7 cellular contexts compared by ENCODE assay signal in the genomic region with DNA sequence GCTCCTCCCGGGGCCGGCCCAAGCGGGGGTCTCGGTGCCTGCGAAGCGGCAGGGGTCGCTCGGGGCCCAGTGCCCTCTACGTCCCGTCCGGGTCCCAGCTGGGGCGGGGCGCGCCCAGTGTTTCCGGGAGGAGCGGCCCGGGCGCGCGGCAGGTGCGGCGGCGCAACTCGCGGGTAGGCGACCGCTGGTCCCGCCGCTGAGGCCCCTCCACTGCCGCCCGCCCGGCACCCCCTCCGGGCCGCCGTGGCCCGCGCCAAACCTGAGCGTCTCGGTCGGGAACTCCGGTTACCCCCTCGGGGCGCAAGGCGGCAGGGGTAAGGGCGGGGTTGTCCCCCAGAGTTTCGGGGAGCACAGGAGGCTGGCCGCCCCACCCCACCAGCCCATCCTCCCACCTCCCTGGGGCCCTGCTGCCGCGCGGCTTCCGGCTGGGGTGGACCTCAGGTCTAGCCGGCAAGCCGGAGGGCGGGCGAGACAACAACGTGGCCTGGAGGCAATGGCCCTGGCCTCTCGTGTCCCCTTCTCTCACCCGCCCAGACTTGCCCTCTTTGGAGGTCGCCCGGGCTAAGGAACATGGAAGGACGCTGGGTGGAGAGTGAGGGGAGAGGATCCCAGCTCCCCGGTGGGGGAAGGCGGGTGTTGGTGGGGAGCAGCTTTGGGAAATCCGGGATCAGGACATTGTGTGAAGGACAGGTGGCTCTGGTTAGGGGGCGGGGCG. TPM values are rescaled to one million over a fixed set of nuclear protein-coding genes. Genes with fewer than 3 reads are reported as not detected.
DNase-seq lines count a peak whose midpoint lies in the region; ATAC-seq and FAIRE-seq lines count a peak whose summit lies in the region.

No MANE protein-coding gene starts in this region.

- peak; percentile 94 for FAIRE-seq in GM18507 (lab: Jason Lieb, UNC)

- peaks cover 11% of the 10 kb centered on the region for H3K79me1 ChIP-seq in mesenchymal stem cell (replicated peaks; ENCODE audit: low read length, poor library complexity, severe bottlenecking)

- no peak overlapping the region for H3K23ac ChIP-seq in mesenchymal stem cell (ENCODE audit: low read length in 2 of 2)

- H3K27ac ChIP-seq in mesenchymal stem cell (ENCODE audit: low read length, poor library complexity, severe bottlenecking) = no peak overlapping the region

- H3K14ac ChIP-seq in mesenchymal stem cell (ENCODE audit: low read length in 2 of 2) = no peak overlapping the region

- H4K91ac ChIP-seq in mesenchymal stem cell (ENCODE audit: low read length) = no peak overlapping the region

- H3K9ac ChIP-seq in adipocyte (ENCODE audit: low read length) = no peak overlapping the region
- no peak overlapping the region for H3K9ac ChIP-seq in mesenchymal stem cell (ENCODE audit: low read length)

- peaks cover 37% of the 10 kb centered on the region for H3K4me1 ChIP-seq in adipocyte (ENCODE audit: control insufficient read depth, insufficient read depth, low read length)
- peaks cover 67% of the 10 kb centered on the region for H3K4me1 ChIP-seq in mesenchymal stem cell (ENCODE audit: control insufficient read depth, insufficient read depth, low read depth, low read length)

- H2BK5ac ChIP-seq in mesenchymal stem cell (ENCODE audit: low read depth, low read length, poor library complexity, severe bottlenecking) = no peak overlapping the region

- peak overlapping the region; percentile 84 for H3K4me2 ChIP-seq in mesenchymal stem cell (ENCODE audit: low read length, poor library complexity, severe bottlenecking)

- H3K4me3 ChIP-seq in adipocyte (ENCODE audit: low read length) (peak overlapping the region; percentile 37), mesenchymal stem cell (ENCODE audit: insufficient read depth in 1 of 2, low read depth in 1 of 2, low read length in 2 of 2) (peak overlapping the region; percentile 47)

- ATAC-seq in HG03175 (IDR thresholded peaks at IDR 0.05; ENCODE audit: unreplicated experiment) (peak; percentile 43), HG02981 (IDR thresholded peaks at IDR 0.05; ENCODE audit: unreplicated experiment) (no peak), HG02938 (IDR thresholded peaks at IDR 0.05; ENCODE audit: unreplicated experiment) (no peak)

- H2BK12ac ChIP-seq in mesenchymal stem cell (ENCODE audit: low read length in 2 of 2) = no peak overlapping the region

- no peaks in the 10 kb centered on the region for H3K27me3 ChIP-seq in adipocyte (replicated peaks; ENCODE audit: control insufficient read depth, insufficient read depth, low read length)
- peaks cover 0 to 17% of the 10 kb centered on the region in 2 experiments for H3K27me3 ChIP-seq in mesenchymal stem cell (ENCODE audit: control insufficient read depth in 1 of 2, insufficient read depth in 1 of 2, low read length in 2 of 2)

- peak overlapping the region; percentile 19 for H2BK15ac ChIP-seq in mesenchymal stem cell (ENCODE audit: low read depth, poor library complexity, severe bottlenecking)

- no peak overlapping the region for H4K8ac ChIP-seq in mesenchymal stem cell (ENCODE audit: low read length)

- DNase-seq in GM18507 (ENCODE audit: extremely low spot score, insufficient read length, low read depth) (no peak), adipocyte (ENCODE audit: low read depth) (no peak), mesenchymal stem cell (no peak), hippocampal formation (lab: John Stamatoyannopoulos, UW) (no peak)

- H2BK120ac ChIP-seq in mesenchymal stem cell (ENCODE audit: low read depth, low read length) = no peak overlapping the region

- no peak overlapping the region for H3K18ac ChIP-seq in mesenchymal stem cell (ENCODE audit: low read depth in 1 of 2, low read length in 2 of 2)

- no peak overlapping the region for H2AFZ ChIP-seq in mesenchymal stem cell (ENCODE audit: low read depth, low read length)

- H3K4ac ChIP-seq in mesenchymal stem cell (ENCODE audit: low read depth in 1 of 2, low read length in 2 of 2) = no peak overlapping the region

- 6% methylated on average over 41 of the region's 66 CpGs for WGBS in mesenchymal stem cell

- H3K36me3 ChIP-seq in adipocyte (ENCODE audit: control insufficient read depth, insufficient read depth, low read length, severe bottlenecking) (peaks cover 35% of the 10 kb centered on the region), mesenchymal stem cell (ENCODE audit: control insufficient read depth in 1 of 2, insufficient read depth in 2 of 2, low read depth in 1 of 2, low read length in 2 of 2) (peaks cover 21 to 34% of the 10 kb centered on the region in 2 experiments)

- H2AK5ac ChIP-seq in mesenchymal stem cell (ENCODE audit: low read length, severe bottlenecking) = no peak overlapping the region

- H3K9me3 ChIP-seq in adipocyte (ENCODE audit: control insufficient read depth, low read length) (no peaks in the 10 kb centered on the region), mesenchymal stem cell (ENCODE audit: control insufficient read depth, low read length) (no peaks in the 10 kb centered on the region)

RNA-seq across cellular contexts. Expression of a gene that starts 0.4 kb away (rescaled TPM):
- 0.58 TPM for polyA plus RNA-seq in mesenchymal stem cell (2013, experiment 1 of 2)
- polyA plus RNA-seq in mesenchymal stem cell (2013, experiment 2 of 2) = 0.34 TPM

RNA-seq across cellular contexts. Expression of a gene that starts 5.4 kb away (rescaled TPM):
- polyA plus RNA-seq in mesenchymal stem cell (2013, experiment 1 of 2) = 315 TPM
- polyA plus RNA-seq in mesenchymal stem cell (2013, experiment 2 of 2) = 301 TPM

RNA-seq across cellular contexts. Expression of a gene that starts 8.6 kb away (rescaled TPM):
- polyA plus RNA-seq in mesenchymal stem cell (2013, experiment 1 of 2) = 30.6 TPM
- 30.0 TPM for polyA plus RNA-seq in mesenchymal stem cell (2013, experiment 2 of 2)

RNA-seq across cellular contexts. Expression of a gene that starts 15.0 kb away (rescaled TPM):
- polyA plus RNA-seq in mesenchymal stem cell (2013, experiment 1 of 2) = 439 TPM
- polyA plus RNA-seq in mesenchymal stem cell (2013, experiment 2 of 2) = 458 TPM

RNA-seq across cellular contexts. Expression of a gene that starts 15.3 kb away (rescaled TPM):
- polyA plus RNA-seq in mesenchymal stem cell (2013, experiment 1 of 2) = 121 TPM
- polyA plus RNA-seq in mesenchymal stem cell (2013, experiment 2 of 2) = 117 TPM
